ENCODE assay signal across 21 cellular contexts in genomic region chr4:184655889-184656869, GRCh38. TPM values are rescaled to one million over a fixed set of nuclear protein-coding genes. Genes with fewer than 3 reads are reported as not detected.
DNase-seq lines count a peak whose midpoint lies in the region; ATAC-seq and TF ChIP-seq lines count a peak whose summit lies in the region.
"Had no signal": no experiment of that assay in that cellular context is flagged by ENCODE, and none has a peak within 500 bp of the region (broad histone marks: within the 10 kb centered on the region; RNA-seq: fewer than 3 reads in every experiment).

No MANE protein-coding gene starts in this region.

- DNase-seq in fibroblast of the aortic adventitia (ENCODE audit: low read depth) (peak; percentile 32), gastrocnemius medialis (peak; percentile 70 to 78), glomerular visceral epithelial cell (ENCODE audit: extremely low spot score) (no peak), UCSD-AML1 (lab: John Stamatoyannopoulos, UW; ENCODE audit: unreplicated experiment) (no peak)
- no peak for DNase-seq in activated T-cell treated with anti-CD3 and anti-CD28 coated beads, Interleukin-2, amount 50 U/mL, for 24 hours
- DNase-seq in stimulated activated CD8-positive, alpha-beta memory T cell treated with anti-CD3 and anti-CD28 coated beads, Interleukin-4, amount 100 ng/mL, for 48 hours, result no peak
- DNase-seq: activated CD4-positive, alpha-beta T cell treated with anti-CD3 and anti-CD28 coated beads for 4 hours; activated naive CD4-positive, alpha-beta T cell treated with Interleukin-2 at 50 U/mL for 16 hours; activated T-cell treated with anti-CD3 and anti-CD28 coated beads, Interleukin-2, amount 50 U/mL, for 48 hours; cortex of kidney; endodermal cell; GM23248; Kasumi-1; NCI-H1694; NCI-H526 treated with DMSO at 0.1 percent for 48 hours had no signal

- H3K9ac ChIP-seq in OCI-LY3 (ENCODE audit: low read length), result no peak overlapping the region
- H3K9ac ChIP-seq: GM23248 had no signal

- no peaks in the 10 kb centered on the region for H3K79me2 ChIP-seq in OCI-LY3 (ENCODE audit: low read length)

- H3K27me3 ChIP-seq in OCI-LY3 (ENCODE audit: low read depth, low read length), result no peaks in the 10 kb centered on the region
- no peaks in the 10 kb centered on the region for H3K27me3 ChIP-seq in gastrocnemius medialis
- H3K27me3 ChIP-seq: cardiac muscle cell, esophagus muscularis mucosa had no signal

- H3K4me3 Mint-ChIP-seq in activated T-cell treated with anti-CD3 and anti-CD28 coated beads, Interleukin-2, amount 50 U/mL, for 24 hours, result no peak overlapping the region
- H3K4me3 Mint-ChIP-seq: endodermal cell; T-helper 1 cell treated with Interleukin-12 subunit alpha and Interleukin-12 subunit beta and Interleukin-4 antibody, amounts not matched to agents 30 μg/mL and 1 μg/mL, for 36 hours; type B pancreatic cell had no signal

- no peaks in the 10 kb centered on the region for H3K9me3 Mint-ChIP-seq in activated T-cell treated with anti-CD3 and anti-CD28 coated beads, Interleukin-2, amount 50 U/mL, for 24 hours
- H3K9me3 Mint-ChIP-seq: endodermal cell; T-helper 1 cell treated with Interleukin-12 subunit alpha and Interleukin-12 subunit beta and Interleukin-4 antibody, amounts not matched to agents 30 μg/mL and 1 μg/mL, for 36 hours; type B pancreatic cell had no signal

- H3K4me3 ChIP-seq in OCI-LY3 (ENCODE audit: low read length) (no peak overlapping the region), fibroblast of the aortic adventitia (ENCODE audit: low read depth, low read length) (no peak overlapping the region), gastrocnemius medialis (no peak overlapping the region)
- H3K4me3 ChIP-seq: cardiac muscle cell, esophagus muscularis mucosa, GM23248 had no signal

- intact Hi-C loops in gastrocnemius medialis (cut with DNase I; ENCODE audit: low total_unique reads), result no loop called here

- no peaks in the 10 kb centered on the region for H3K36me3 ChIP-seq in OCI-LY3 (replicated peaks; ENCODE audit: low read depth, low read length)
- peaks cover 0 to 19% of the 10 kb centered on the region in 2 donors for H3K36me3 ChIP-seq in gastrocnemius medialis

- H3K4me1 Mint-ChIP-seq in activated T-cell treated with anti-CD3 and anti-CD28 coated beads, Interleukin-2, amount 50 U/mL, for 24 hours (ENCODE audit: low read depth), result peaks cover 8% of the 10 kb centered on the region
- H3K4me1 Mint-ChIP-seq: endodermal cell had no signal

- in situ Hi-C loops in gastrocnemius medialis (cut with MboI; ENCODE audit: low sequenced_read_pairs in 4 of 4), result no loop called here

- H2AFZ ChIP-seq in OCI-LY3 (ENCODE audit: low read depth, low read length), result no peak overlapping the region
- H2AFZ ChIP-seq: GM23248 had no signal

- H3K4me1 ChIP-seq in OCI-LY3 (ENCODE audit: low read length), result peaks cover 13% of the 10 kb centered on the region
- H3K4me1 ChIP-seq in gastrocnemius medialis, result peaks cover 11 to 15% of the 10 kb centered on the region in 2 donors

- TF ChIP-seq CTCF in OCI-LY3 (IDR thresholded peaks at IDR 0.05; ENCODE audit: low read depth, low read length) (no peak), fibroblast of the aortic adventitia (IDR thresholded peaks at IDR 0.05; ENCODE audit: insufficient read depth, low read length) (no peak), gastrocnemius medialis (IDR thresholded peaks at IDR 0.05 in 4 of 5, conservative IDR thresholded peaks at IDR 0.05 in 1 of 5) (no peak)

- no peak for TF ChIP-seq POLR2A in gastrocnemius medialis (IDR thresholded peaks at IDR 0.05)

- peak; percentile 42 for ATAC-seq in GM21723 (IDR thresholded peaks at IDR 0.05; ENCODE audit: unreplicated experiment)
- peak; percentile 98 for ATAC-seq in gastrocnemius medialis

- H3K27ac ChIP-seq in OCI-LY3 (ENCODE audit: low read length), result no peak overlapping the region
- H3K27ac ChIP-seq in gastrocnemius medialis, result peak overlapping the region; percentile 66 to 79 (median 72)
- H3K27ac ChIP-seq: cardiac muscle cell, esophagus muscularis mucosa, GM23248 had no signal

- H3K4me2 ChIP-seq in OCI-LY3 (ENCODE audit: low read length), result peak overlapping the region; percentile 17; the same call in 1 of the 2 replicates

- H3K9me3 ChIP-seq in OCI-LY3 (ENCODE audit: insufficient read depth, low read length) (no peaks in the 10 kb centered on the region), gastrocnemius medialis (no peaks in the 10 kb centered on the region)
- H3K9me3 ChIP-seq: esophagus muscularis mucosa had no signal

- H3K36me3 Mint-ChIP-seq in activated T-cell treated with anti-CD3 and anti-CD28 coated beads, Interleukin-2, amount 50 U/mL, for 24 hours (ENCODE audit: low read depth), result peaks cover 49% of the 10 kb centered on the region

- no peaks in the 10 kb centered on the region for H3K27me3 Mint-ChIP-seq in activated T-cell treated with anti-CD3 and anti-CD28 coated beads, Interleukin-2, amount 50 U/mL, for 24 hours
- H3K27me3 Mint-ChIP-seq: type B pancreatic cell had no signal

- H3K27ac Mint-ChIP-seq in activated T-cell treated with anti-CD3 and anti-CD28 coated beads, Interleukin-2, amount 50 U/mL, for 24 hours, result no peak overlapping the region
- H3K27ac Mint-ChIP-seq: endodermal cell; T-helper 1 cell treated with Interleukin-12 subunit alpha and Interleukin-12 subunit beta and Interleukin-4 antibody, amounts not matched to agents 30 μg/mL and 1 μg/mL, for 36 hours; type B pancreatic cell had no signal

- no peaks in the 10 kb centered on the region for H4K20me1 ChIP-seq in OCI-LY3 (ENCODE audit: insufficient read depth, low read length)

RNA-seq across cellular contexts. Expression of gene PRIMPOL, which starts 6.6 kb away (rescaled TPM):
- total RNA-seq in fibroblast of the aortic adventitia (ENCODE audit: low replicate concordance) (29.9 and 31.0 TPM in 2 replicates), gastrocnemius medialis (10 to 100 TPM in 3 of 4 donors, 1 to 10 TPM in 1; 5.9 to 11.1 (median 10.7) TPM)

RNA-seq across cellular contexts. Expression of gene CASP3, which starts 6.9 kb away (rescaled TPM):
- total RNA-seq in fibroblast of the aortic adventitia (ENCODE audit: low replicate concordance) (36.2 and 40.8 TPM in 2 replicates), gastrocnemius medialis (10 to 100 TPM; 16.9 to 25.5 (median 20.8) TPM)

Comparison
In these comparisons a context has a peak if more than half of its experiments do, and no peak if none do; other contexts are left out.
1. DNase-seq: peak in fibroblast of the aortic adventitia (single experiment) and gastrocnemius medialis (2 of 2); none in activated T-cell treated with anti-CD3 and anti-CD28 coated beads, Interleukin-2, amount 50 U/mL, for 24 hours (single experiment), glomerular visceral epithelial cell (single experiment), stimulated activated CD8-positive, alpha-beta memory T cell treated with anti-CD3 and anti-CD28 coated beads, Interleukin-4, amount 100 ng/mL, for 48 hours (single experiment) and UCSD-AML1 (single experiment).